ENCODE assay signal across 1 cellular context in the genomic region with DNA sequence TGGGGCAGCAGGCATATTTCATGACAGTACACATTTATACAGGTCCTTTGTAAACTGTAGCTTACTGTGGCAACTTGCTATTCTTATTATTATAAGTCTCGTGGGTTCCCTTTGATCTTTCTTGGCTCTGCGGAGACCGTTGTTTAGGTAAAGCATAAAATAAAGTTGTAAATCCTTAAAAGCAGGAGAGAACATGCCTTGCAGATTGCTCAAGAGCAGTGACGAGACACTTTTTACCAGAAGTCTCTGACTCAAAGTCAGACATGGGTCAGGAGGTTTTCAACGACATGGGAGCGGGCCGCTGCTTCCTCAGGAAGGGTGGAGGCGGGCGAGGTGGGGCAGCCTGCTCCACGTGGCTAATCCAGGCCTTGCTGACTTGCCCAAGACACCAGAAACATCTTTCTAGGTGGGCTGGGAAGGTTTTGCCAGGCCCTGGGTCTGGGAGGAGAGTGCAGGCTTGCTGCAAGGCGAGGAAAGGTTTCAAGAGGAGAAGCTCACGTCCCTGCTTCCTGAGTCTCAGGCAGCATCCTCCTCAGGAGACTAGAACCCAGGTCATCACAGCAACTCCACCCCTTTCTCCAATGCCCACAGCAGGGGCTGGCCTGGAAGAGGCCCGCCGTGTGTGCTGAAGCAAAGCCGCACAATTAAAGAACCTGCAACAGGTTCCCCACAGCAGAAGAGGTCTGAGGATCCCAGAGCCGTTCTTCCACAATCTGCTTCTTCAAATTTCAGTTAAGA.
TF ChIP-seq lines count a peak whose summit lies in the region.

No MANE protein-coding gene starts in this region.

TF ChIP-seq in K562, 482 proteins besides CTCF, POLR2A, EP300 and RAD21 (continued from another document and continues in another):
- TF ChIP-seq, protein P1, sequence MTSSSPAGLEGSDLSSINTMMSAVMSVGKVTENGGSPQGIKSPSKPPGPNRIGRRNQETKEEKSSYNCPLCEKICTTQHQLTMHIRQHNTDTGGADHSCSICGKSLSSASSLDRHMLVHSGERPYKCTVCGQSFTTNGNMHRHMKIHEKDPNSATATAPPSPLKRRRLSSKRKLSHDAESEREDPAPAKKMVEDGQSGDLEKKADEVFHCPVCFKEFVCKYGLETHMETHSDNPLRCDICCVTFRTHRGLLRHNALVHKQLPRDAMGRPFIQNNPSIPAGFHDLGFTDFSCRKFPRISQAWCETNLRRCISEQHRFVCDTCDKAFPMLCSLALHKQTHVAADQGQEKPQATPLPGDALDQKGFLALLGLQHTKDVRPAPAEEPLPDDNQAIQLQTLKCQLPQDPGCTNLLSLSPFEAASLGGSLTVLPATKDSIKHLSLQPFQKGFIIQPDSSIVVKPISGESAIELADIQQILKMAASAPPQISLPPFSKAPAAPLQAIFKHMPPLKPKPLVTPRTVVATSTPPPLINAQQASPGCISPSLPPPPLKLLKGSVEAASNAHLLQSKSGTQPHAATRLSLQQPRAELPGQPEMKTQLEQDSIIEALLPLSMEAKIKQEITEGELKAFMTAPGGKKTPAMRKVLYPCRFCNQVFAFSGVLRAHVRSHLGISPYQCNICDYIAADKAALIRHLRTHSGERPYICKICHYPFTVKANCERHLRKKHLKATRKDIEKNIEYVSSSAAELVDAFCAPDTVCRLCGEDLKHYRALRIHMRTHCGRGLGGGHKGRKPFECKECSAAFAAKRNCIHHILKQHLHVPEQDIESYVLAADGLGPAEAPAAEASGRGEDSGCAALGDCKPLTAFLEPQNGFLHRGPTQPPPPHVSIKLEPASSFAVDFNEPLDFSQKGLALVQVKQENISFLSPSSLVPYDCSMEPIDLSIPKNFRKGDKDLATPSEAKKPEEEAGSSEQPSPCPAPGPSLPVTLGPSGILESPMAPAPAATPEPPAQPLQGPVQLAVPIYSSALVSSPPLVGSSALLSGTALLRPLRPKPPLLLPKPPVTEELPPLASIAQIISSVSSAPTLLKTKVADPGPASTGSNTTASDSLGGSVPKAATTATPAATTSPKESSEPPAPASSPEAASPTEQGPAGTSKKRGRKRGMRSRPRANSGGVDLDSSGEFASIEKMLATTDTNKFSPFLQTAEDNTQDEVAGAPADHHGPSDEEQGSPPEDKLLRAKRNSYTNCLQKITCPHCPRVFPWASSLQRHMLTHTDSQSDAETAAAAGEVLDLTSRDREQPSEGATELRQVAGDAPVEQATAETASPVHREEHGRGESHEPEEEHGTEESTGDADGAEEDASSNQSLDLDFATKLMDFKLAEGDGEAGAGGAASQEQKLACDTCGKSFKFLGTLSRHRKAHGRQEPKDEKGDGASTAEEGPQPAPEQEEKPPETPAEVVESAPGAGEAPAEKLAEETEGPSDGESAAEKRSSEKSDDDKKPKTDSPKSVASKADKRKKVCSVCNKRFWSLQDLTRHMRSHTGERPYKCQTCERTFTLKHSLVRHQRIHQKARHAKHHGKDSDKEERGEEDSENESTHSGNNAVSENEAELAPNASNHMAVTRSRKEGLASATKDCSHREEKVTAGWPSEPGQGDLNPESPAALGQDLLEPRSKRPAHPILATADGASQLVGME (CRISPR knock-in tag; IDR thresholded peaks at IDR 0.05), result no peak
- TF ChIP-seq ZFX (CRISPR knock-in tag; IDR thresholded peaks at IDR 0.05) (peak; percentile 58), GATA2 (CRISPR knock-in tag; IDR thresholded peaks at IDR 0.05) (no peak), TOE1 (IDR thresholded peaks at IDR 0.05; ENCODE audit: borderline replicate concordance) (peak; percentile 45; the same call in 1 of the 2 replicates), TOE1 (CRISPR knock-in tag; IDR thresholded peaks at IDR 0.05; ENCODE audit: borderline replicate concordance, low read depth) (no peak), LARP7 (IDR thresholded peaks at IDR 0.05) (no peak), ZNF224 (CRISPR knock-in tag; IDR thresholded peaks at IDR 0.05) (no peak), TARDBP (IDR thresholded peaks at IDR 0.05) (no peak), ZSCAN29 (IDR thresholded peaks at IDR 0.05) (no peak), SMARCC2 (IDR thresholded peaks at IDR 0.05; ENCODE audit: low read depth) (no peak; the same call in 1 of the 2 replicates), NONO (IDR thresholded peaks at IDR 0.05; ENCODE audit: low read depth in 2 of 2, low read length in 1 of 2) (no peak), GABPB1 (CRISPR knock-in tag; IDR thresholded peaks at IDR 0.05) (no peak), PML (IDR thresholded peaks at IDR 0.05; ENCODE audit: low read length) (0 out of 2 replicates have a peak, but pooled peaks have one; percentile 14), SMARCA4 (IDR thresholded peaks at IDR 0.05) (peak; percentile 77), MED1 (CRISPR knock-in tag; IDR thresholded peaks at IDR 0.05; ENCODE audit: borderline replicate concordance) (no peak), KDM1A (IDR thresholded peaks at IDR 0.05) (peak in 1 of 2 experiments; percentile 27; a peak in 1 of 4 replicates), TFAM (CRISPR knock-in tag; conservative IDR thresholded peaks at IDR 0.05) (no peak), EZH2 (IDR thresholded peaks at IDR 0.05; ENCODE audit: borderline replicate concordance, low read depth, low read length) (no peak), MCM2 (IDR thresholded peaks at IDR 0.05; ENCODE audit: low read depth) (no peak), ZNF23 (CRISPR knock-in tag; IDR thresholded peaks at IDR 0.05) (no peak), POLR2AphosphoS5 (IDR thresholded peaks at IDR 0.05; ENCODE audit: control insufficient read depth, insufficient read depth, low read depth, low read length) (peak; percentile 25; the same call in 1 of the 2 replicates), KAT2B (IDR thresholded peaks at IDR 0.05; ENCODE audit: low read depth, low read length) (no peak), STAT5A (IDR thresholded peaks at IDR 0.05; ENCODE audit: borderline replicate concordance, low read length) (no peak), CC2D1A (IDR thresholded peaks at IDR 0.05) (no peak), C11orf30 (IDR thresholded peaks at IDR 0.05; ENCODE audit: low read depth) (peak; percentile 91), ZNF785 (CRISPR knock-in tag; IDR thresholded peaks at IDR 0.05) (no peak), ZNF77 (CRISPR knock-in tag; IDR thresholded peaks at IDR 0.05) (no peak), MAFG (tag; conservative IDR thresholded peaks at IDR 0.05) (peak; percentile 97), PHTF2 (CRISPR knock-in tag; IDR thresholded peaks at IDR 0.05) (no peak), SETDB1 (IDR thresholded peaks at IDR 0.05; ENCODE audit: low read length) (no peak), WHSC1 (IDR thresholded peaks at IDR 0.05; ENCODE audit: low read length) (peak; percentile 36), RBBP5 (IDR thresholded peaks at IDR 0.05; ENCODE audit: borderline replicate concordance, insufficient read depth, low read length, poor library complexity, severe bottlenecking) (peak; percentile 41), U2AF2 (optimal IDR thresholded peaks at IDR 0.05; ENCODE audit: low read depth, low read length) (no peak)
- TF ChIP-seq, protein P2, sequence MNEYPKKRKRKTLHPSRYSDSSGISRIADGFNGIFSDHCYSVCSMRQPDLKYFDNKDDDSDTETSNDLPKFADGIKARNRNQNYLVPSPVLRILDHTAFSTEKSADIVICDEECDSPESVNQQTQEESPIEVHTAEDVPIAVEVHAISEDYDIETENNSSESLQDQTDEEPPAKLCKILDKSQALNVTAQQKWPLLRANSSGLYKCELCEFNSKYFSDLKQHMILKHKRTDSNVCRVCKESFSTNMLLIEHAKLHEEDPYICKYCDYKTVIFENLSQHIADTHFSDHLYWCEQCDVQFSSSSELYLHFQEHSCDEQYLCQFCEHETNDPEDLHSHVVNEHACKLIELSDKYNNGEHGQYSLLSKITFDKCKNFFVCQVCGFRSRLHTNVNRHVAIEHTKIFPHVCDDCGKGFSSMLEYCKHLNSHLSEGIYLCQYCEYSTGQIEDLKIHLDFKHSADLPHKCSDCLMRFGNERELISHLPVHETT (CRISPR knock-in tag; conservative IDR thresholded peaks at IDR 0.05 in 1 of 2, IDR thresholded peaks at IDR 0.05 in 1 of 2), result no peak; a peak in 1 of 4 replicates
- TF ChIP-seq, protein P3, sequence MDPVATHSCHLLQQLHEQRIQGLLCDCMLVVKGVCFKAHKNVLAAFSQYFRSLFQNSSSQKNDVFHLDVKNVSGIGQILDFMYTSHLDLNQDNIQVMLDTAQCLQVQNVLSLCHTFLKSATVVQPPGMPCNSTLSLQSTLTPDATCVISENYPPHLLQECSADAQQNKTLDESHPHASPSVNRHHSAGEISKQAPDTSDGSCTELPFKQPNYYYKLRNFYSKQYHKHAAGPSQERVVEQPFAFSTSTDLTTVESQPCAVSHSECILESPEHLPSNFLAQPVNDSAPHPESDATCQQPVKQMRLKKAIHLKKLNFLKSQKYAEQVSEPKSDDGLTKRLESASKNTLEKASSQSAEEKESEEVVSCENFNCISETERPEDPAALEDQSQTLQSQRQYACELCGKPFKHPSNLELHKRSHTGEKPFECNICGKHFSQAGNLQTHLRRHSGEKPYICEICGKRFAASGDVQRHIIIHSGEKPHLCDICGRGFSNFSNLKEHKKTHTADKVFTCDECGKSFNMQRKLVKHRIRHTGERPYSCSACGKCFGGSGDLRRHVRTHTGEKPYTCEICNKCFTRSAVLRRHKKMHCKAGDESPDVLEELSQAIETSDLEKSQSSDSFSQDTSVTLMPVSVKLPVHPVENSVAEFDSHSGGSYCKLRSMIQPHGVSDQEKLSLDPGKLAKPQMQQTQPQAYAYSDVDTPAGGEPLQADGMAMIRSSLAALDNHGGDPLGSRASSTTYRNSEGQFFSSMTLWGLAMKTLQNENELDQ (CRISPR knock-in tag; IDR thresholded peaks at IDR 0.05; ENCODE audit: borderline replicate concordance), result no peak
- TF ChIP-seq, protein P4, sequence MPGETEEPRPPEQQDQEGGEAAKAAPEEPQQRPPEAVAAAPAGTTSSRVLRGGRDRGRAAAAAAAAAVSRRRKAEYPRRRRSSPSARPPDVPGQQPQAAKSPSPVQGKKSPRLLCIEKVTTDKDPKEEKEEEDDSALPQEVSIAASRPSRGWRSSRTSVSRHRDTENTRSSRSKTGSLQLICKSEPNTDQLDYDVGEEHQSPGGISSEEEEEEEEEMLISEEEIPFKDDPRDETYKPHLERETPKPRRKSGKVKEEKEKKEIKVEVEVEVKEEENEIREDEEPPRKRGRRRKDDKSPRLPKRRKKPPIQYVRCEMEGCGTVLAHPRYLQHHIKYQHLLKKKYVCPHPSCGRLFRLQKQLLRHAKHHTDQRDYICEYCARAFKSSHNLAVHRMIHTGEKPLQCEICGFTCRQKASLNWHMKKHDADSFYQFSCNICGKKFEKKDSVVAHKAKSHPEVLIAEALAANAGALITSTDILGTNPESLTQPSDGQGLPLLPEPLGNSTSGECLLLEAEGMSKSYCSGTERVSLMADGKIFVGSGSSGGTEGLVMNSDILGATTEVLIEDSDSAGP (CRISPR knock-in tag; IDR thresholded peaks at IDR 0.05), result no peak
- TF ChIP-seq, protein P5, sequence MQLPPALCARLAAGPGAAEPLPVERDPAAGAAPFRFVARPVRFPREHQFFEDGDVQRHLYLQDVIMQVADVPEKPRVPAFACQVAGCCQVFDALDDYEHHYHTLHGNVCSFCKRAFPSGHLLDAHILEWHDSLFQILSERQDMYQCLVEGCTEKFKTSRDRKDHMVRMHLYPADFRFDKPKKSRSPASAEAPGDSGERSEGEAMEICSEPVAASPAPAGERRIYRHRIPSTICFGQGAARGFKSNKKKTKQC (CRISPR knock-in tag; IDR thresholded peaks at IDR 0.05), result 0 out of 2 replicates have a peak, but pooled peaks have one; percentile 48
- TF ChIP-seq, protein P6, sequence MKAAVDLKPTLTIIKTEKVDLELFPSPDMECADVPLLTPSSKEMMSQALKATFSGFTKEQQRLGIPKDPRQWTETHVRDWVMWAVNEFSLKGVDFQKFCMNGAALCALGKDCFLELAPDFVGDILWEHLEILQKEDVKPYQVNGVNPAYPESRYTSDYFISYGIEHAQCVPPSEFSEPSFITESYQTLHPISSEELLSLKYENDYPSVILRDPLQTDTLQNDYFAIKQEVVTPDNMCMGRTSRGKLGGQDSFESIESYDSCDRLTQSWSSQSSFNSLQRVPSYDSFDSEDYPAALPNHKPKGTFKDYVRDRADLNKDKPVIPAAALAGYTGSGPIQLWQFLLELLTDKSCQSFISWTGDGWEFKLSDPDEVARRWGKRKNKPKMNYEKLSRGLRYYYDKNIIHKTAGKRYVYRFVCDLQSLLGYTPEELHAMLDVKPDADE (conservative IDR thresholded peaks at IDR 0.05; ENCODE audit: control insufficient read depth, low read depth, low read length), result no peak
- TF ChIP-seq, protein P7, sequence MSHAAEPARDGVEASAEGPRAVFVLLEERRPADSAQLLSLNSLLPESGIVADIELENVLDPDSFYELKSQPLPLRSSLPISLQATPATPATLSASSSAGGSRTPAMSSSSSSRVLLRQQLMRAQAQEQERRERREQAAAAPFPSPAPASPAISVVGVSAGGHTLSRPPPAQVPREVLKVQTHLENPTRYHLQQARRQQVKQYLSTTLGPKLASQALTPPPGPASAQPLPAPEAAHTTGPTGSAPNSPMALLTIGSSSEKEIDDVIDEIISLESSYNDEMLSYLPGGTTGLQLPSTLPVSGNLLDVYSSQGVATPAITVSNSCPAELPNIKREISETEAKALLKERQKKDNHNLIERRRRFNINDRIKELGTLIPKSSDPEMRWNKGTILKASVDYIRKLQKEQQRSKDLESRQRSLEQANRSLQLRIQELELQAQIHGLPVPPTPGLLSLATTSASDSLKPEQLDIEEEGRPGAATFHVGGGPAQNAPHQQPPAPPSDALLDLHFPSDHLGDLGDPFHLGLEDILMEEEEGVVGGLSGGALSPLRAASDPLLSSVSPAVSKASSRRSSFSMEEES (CRISPR knock-in tag; IDR thresholded peaks at IDR 0.05), result no peak
- TF ChIP-seq, protein P8, sequence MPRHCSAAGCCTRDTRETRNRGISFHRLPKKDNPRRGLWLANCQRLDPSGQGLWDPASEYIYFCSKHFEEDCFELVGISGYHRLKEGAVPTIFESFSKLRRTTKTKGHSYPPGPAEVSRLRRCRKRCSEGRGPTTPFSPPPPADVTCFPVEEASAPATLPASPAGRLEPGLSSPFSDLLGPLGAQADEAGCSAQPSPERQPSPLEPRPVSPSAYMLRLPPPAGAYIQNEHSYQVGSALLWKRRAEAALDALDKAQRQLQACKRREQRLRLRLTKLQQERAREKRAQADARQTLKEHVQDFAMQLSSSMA (CRISPR knock-in tag; IDR thresholded peaks at IDR 0.05), result no peak
- TF ChIP-seq, protein P9, sequence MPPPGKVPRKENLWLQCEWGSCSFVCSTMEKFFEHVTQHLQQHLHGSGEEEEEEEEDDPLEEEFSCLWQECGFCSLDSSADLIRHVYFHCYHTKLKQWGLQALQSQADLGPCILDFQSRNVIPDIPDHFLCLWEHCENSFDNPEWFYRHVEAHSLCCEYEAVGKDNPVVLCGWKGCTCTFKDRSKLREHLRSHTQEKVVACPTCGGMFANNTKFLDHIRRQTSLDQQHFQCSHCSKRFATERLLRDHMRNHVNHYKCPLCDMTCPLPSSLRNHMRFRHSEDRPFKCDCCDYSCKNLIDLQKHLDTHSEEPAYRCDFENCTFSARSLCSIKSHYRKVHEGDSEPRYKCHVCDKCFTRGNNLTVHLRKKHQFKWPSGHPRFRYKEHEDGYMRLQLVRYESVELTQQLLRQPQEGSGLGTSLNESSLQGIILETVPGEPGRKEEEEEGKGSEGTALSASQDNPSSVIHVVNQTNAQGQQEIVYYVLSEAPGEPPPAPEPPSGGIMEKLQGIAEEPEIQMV (tag; conservative IDR thresholded peaks at IDR 0.05; ENCODE audit: low read depth), result no peak
- TF ChIP-seq, protein P10, sequence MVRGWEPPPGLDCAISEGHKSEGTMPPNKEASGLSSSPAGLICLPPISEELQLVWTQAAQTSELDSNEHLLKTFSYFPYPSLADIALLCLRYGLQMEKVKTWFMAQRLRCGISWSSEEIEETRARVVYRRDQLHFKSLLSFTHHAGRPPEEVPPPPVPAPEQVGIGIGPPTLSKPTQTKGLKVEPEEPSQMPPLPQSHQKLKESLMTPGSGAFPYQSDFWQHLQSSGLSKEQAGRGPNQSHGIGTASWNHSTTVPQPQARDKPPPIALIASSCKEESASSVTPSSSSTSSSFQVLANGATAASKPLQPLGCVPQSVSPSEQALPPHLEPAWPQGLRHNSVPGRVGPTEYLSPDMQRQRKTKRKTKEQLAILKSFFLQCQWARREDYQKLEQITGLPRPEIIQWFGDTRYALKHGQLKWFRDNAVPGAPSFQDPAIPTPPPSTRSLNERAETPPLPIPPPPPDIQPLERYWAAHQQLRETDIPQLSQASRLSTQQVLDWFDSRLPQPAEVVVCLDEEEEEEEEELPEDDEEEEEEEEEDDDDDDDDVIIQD (CRISPR knock-in tag; IDR thresholded peaks at IDR 0.05), result no peak
